ENCODE assay signal across 8 cellular contexts in genomic region chr2:173077506-173078177, GRCh38. TPM values are rescaled to one million over a fixed set of nuclear protein-coding genes. Genes with fewer than 3 reads are reported as not detected.
DNase-seq lines count a peak whose midpoint lies in the region; ATAC-seq, FAIRE-seq and TF ChIP-seq lines count a peak whose summit lies in the region.

No MANE protein-coding gene starts in this region.

- FAIRE-seq in HepG2 (lab: Jason Lieb, UNC), result no peak

- no peak overlapping the region for H3K27ac Mint-ChIP-seq in activated naive CD8-positive, alpha-beta T cell treated with anti-CD3 and anti-CD28 coated beads, Interleukin-2, amount 50 U/mL, for 24 hours

- CTCF ChIA-PET in HepG2 (lab: Yijun Ruan, JAX; ENCODE audit: low intra/inter-chr PET ratio, low total read pairs), result no interaction called here

- POLR2A ChIA-PET in HepG2 (lab: Yijun Ruan, JAX), result interaction anchor here (1.0 to 1.2 kb wide), 2 partner anchors 28 kb away, joined by 3 to 4 read pairs; no protein-coding TSS in a partner anchor

- peak overlapping the region; percentile 98 for H3K4me2 ChIP-seq in HepG2 (ENCODE audit: low read depth, low read length)

- no peaks in the 10 kb centered on the region for H4K20me1 ChIP-seq in HepG2 (ENCODE audit: insufficient read depth, low read length)

- peak; percentile 22 to 51 for DNase-seq in cardiac muscle cell (ENCODE audit: low read depth in 1 of 2, low spot score in 1 of 2)
- no peak for DNase-seq in Right ventricle myocardium inferior (ENCODE audit: missing footprints)
- DNase-seq in activated naive CD8-positive, alpha-beta T cell treated with anti-CD3 and anti-CD28 coated beads, Interleukin-2, amount 50 U/mL, for 24 hours, result no peak
- no peak for DNase-seq in HepG2 (ENCODE audit: low spot score)
- no peak for DNase-seq in vagina (ENCODE audit: extremely low spot score in 2 of 2)

- no peaks in the 10 kb centered on the region for H3K9me3 Mint-ChIP-seq in activated naive CD8-positive, alpha-beta T cell treated with anti-CD3 and anti-CD28 coated beads, Interleukin-2, amount 50 U/mL, for 24 hours

- H3K4me3 ChIP-seq in cardiac muscle cell (peak overlapping the region; percentile 97), HepG2 (replicated peaks in 1 of 3; ENCODE audit: insufficient read depth in 1 of 3, low read depth in 2 of 3, low read length in 3 of 3) (peak overlapping the region in 2 of 3 experiments; percentile 80 to 91; a peak in 3 of 6 replicates), vagina (peak overlapping the region; percentile 77 to 83)

- H3K27me3 ChIP-seq in cardiac muscle cell (no peaks in the 10 kb centered on the region), HepG2 (ENCODE audit: control insufficient read depth in 1 of 2, insufficient read depth in 2 of 2, low read length in 2 of 2) (peaks cover 0 to 14% of the 10 kb centered on the region in 2 experiments; a peak in 3 of 5 replicates), vagina (no peaks in the 10 kb centered on the region)

- H3K9ac ChIP-seq in HepG2 (ENCODE audit: insufficient read depth, low read depth, low read length), result peak overlapping the region; percentile 76; the same call in 1 of the 2 replicates

- H3K79me2 ChIP-seq in HepG2 (ENCODE audit: insufficient read depth, low read length), result peaks cover 7% of the 10 kb centered on the region

- no peaks in the 10 kb centered on the region for H3K36me3 ChIP-seq in cardiac muscle cell
- no peaks in the 10 kb centered on the region for H3K36me3 ChIP-seq in HepG2 (replicated peaks in 1 of 2; ENCODE audit: control insufficient read depth in 1 of 2, insufficient read depth in 2 of 2, low read length in 2 of 2)
- H3K36me3 ChIP-seq in vagina, result no peaks in the 10 kb centered on the region

- no peaks in the 10 kb centered on the region for H3K9me3 ChIP-seq in cardiac muscle cell (ENCODE audit: low read depth)
- no peaks in the 10 kb centered on the region for H3K9me3 ChIP-seq in HepG2 (ENCODE audit: low read length)
- H3K9me3 ChIP-seq in vagina, result no peaks in the 10 kb centered on the region

- ATAC-seq in Right ventricle myocardium inferior (no peak), HepG2 (no peak), HG03520 (IDR thresholded peaks at IDR 0.05; ENCODE audit: unreplicated experiment) (no peak), HG03025 (IDR thresholded peaks at IDR 0.05; ENCODE audit: low FRiP score, unreplicated experiment) (no peak), GM18868 (IDR thresholded peaks at IDR 0.05; ENCODE audit: unreplicated experiment) (no peak)
- ATAC-seq in activated naive CD8-positive, alpha-beta T cell treated with anti-CD3 and anti-CD28 coated beads, Interleukin-2, amount 50 U/mL, for 24 hours, result no peak

- TF ChIP-seq EP300 in HepG2 (IDR thresholded peaks at IDR 0.05; ENCODE audit: low read depth in 2 of 2, low read length in 2 of 2) (no peak), HepG2 (CRISPR knock-in tag; IDR thresholded peaks at IDR 0.05; ENCODE audit: borderline replicate concordance) (no peak)

- peak overlapping the region; percentile 98 for H2AFZ ChIP-seq in HepG2 (ENCODE audit: low read length)

- intact Hi-C loops in Right ventricle myocardium inferior (cut with DNase I), result loop anchor here (2.0 kb wide), 1 partner anchor 41 kb away; no protein-coding TSS in a partner anchor
- intact Hi-C loops in HepG2 (cut with micrococcal nuclease; ENCODE audit: unreplicated experiment), result loop anchor here (2.0 to 10.0 kb wide), 3 partner anchors 51 to 277 kb away; partner anchors contain the start of gene CDCA7
- intact Hi-C loops in vagina (cut with DNase I), result no loop called here

- no TSS peak for BruUV-seq in HepG2 (replicated peaks; lab: Mats Ljungman, UMichigan)

- no peak for TF ChIP-seq CTCF in cardiac muscle cell (IDR thresholded peaks at IDR 0.05; ENCODE audit: low read depth, low read length)
- no peak for TF ChIP-seq CTCF in HepG2 (CRISPR knock-in tag; IDR thresholded peaks at IDR 0.05)
- no peak for TF ChIP-seq CTCF in vagina (IDR thresholded peaks at IDR 0.05)

- peaks cover 1% of the 10 kb centered on the region for H3K36me3 Mint-ChIP-seq in activated naive CD8-positive, alpha-beta T cell treated with anti-CD3 and anti-CD28 coated beads, Interleukin-2, amount 50 U/mL, for 24 hours (ENCODE audit: low read depth)

- 48% methylated on average over 5 of the region's 5 CpGs for WGBS in HepG2 (ENCODE audit: low lambda C conversion rate)

- H3K4me1 Mint-ChIP-seq in activated naive CD8-positive, alpha-beta T cell treated with anti-CD3 and anti-CD28 coated beads, Interleukin-2, amount 50 U/mL, for 24 hours, result peaks cover 22% of the 10 kb centered on the region

- TF ChIP-seq RAD21 in HepG2 (CRISPR knock-in tag; IDR thresholded peaks at IDR 0.05), result no peak

- H3K27ac ChIP-seq in cardiac muscle cell (peak overlapping the region; percentile 100), HepG2 (ENCODE audit: extremely low read length, insufficient read depth, low read length) (peak overlapping the region; percentile 45), vagina (peak overlapping the region; percentile 99)

- TF ChIP-seq POLR2A in HepG2 (IDR thresholded peaks at IDR 0.05; ENCODE audit: insufficient read depth in 1 of 2, low read depth in 2 of 2, low read length in 2 of 2) (no peak), vagina (IDR thresholded peaks at IDR 0.05) (no peak)

- H3K4me1 ChIP-seq in cardiac muscle cell (ENCODE audit: low read depth), result peaks cover 40% of the 10 kb centered on the region
- H3K4me1 ChIP-seq in HepG2 (ENCODE audit: insufficient read depth, low read length), result peaks cover 23% of the 10 kb centered on the region
- H3K4me1 ChIP-seq in vagina, result peaks cover 34% of the 10 kb centered on the region

- in situ Hi-C loops in HepG2 (cut with HindIII; ENCODE audit: extremely low pct_ligation_motif_present, low pct_unique_long_range_greater_than_20kb), result no loop called here

- peak overlapping the region; percentile 83 for H3K4me3 Mint-ChIP-seq in activated naive CD8-positive, alpha-beta T cell treated with anti-CD3 and anti-CD28 coated beads, Interleukin-2, amount 50 U/mL, for 24 hours

- peaks cover 36% of the 10 kb centered on the region for H3K27me3 Mint-ChIP-seq in activated naive CD8-positive, alpha-beta T cell treated with anti-CD3 and anti-CD28 coated beads, Interleukin-2, amount 50 U/mL, for 24 hours

TF ChIP-seq in HepG2, 621 proteins besides CTCF, POLR2A, EP300 and RAD21 (continues in another document):
- TF ChIP-seq ZNF746 (CRISPR knock-in tag; IDR thresholded peaks at IDR 0.05) (no peak), ZSCAN20 (CRISPR knock-in tag; IDR thresholded peaks at IDR 0.05; ENCODE audit: borderline replicate concordance) (no peak), GATAD2A (CRISPR knock-in tag; IDR thresholded peaks at IDR 0.05) (0 out of 2 replicates have a peak, but pooled peaks have one; percentile 11), ZNF512B (CRISPR knock-in tag; IDR thresholded peaks at IDR 0.05; ENCODE audit: borderline replicate concordance) (no peak), ZNF672 (CRISPR knock-in tag; IDR thresholded peaks at IDR 0.05) (no peak), ZZZ3 (CRISPR knock-in tag; IDR thresholded peaks at IDR 0.05; ENCODE audit: borderline replicate concordance) (no peak), NFKBIZ (CRISPR knock-in tag; IDR thresholded peaks at IDR 0.05) (no peak), ZC3H4 (CRISPR knock-in tag; IDR thresholded peaks at IDR 0.05; ENCODE audit: borderline replicate concordance) (no peak), BRD4 (CRISPR knock-in tag; IDR thresholded peaks at IDR 0.05) (no peak)

RNA-seq across cellular contexts. Expression of gene MAP3K20, which starts 2.0 kb away (rescaled TPM):
- total RNA-seq in cardiac muscle cell, result 86.8 and 151 TPM in 2 replicates
- polyA plus RNA-seq in cardiac muscle cell, result 169 and 291 TPM in 2 replicates
- 435 TPM for total RNA-seq in Right ventricle myocardium inferior
- total RNA-seq in HepG2 (2016; rRNA removed; fragmentation: Illumina TruSeq; extraction: Trizol), result 13.5 and 19.8 TPM in 2 replicates
- 0.91 and 0.97 TPM in 2 replicates for total RNA-seq in HepG2 (2016; cell fraction: cytosol; rRNA removed; fragmentation: Illumina TruSeq; extraction: Trizol; ENCODE audit: low read depth)
- total RNA-seq in HepG2 (2016; cell fraction: insoluble cytoplasmic fraction; rRNA removed; fragmentation: Illumina TruSeq; extraction: Trizol), result 12.6 and 19.5 TPM in 2 replicates
- total RNA-seq in HepG2 (2016; cell fraction: membrane; rRNA removed; fragmentation: Illumina TruSeq; extraction: Trizol), result 5.3 and 5.9 TPM in 2 replicates
- total RNA-seq in HepG2 (2016; cell fraction: nucleus; rRNA removed; fragmentation: Illumina TruSeq; extraction: Trizol), result 9.5 and 10.6 TPM in 2 replicates
- 3.8 and 5.2 TPM in 2 replicates for polyA plus RNA-seq in HepG2 (2011; rRNA removed)
- 3.0 and 4.0 TPM in 2 replicates for polyA plus RNA-seq in HepG2 (2011; cell fraction: cytosol; rRNA removed)
- polyA plus RNA-seq in HepG2 (2011; cell fraction: nucleus; rRNA removed), result 2.1 TPM in 2 replicates
- polyA plus RNA-seq in HepG2 (2012), result 4.8 and 7.8 TPM in 2 replicates
- polyA plus RNA-seq in HepG2 (2016; cell fraction: cytosol; fragmentation: Illumina TruSeq; extraction: Trizol; ENCODE audit: low read depth), result 0.62 and 0.82 TPM in 2 replicates
- 13.4 and 14.4 TPM in 2 replicates for polyA plus RNA-seq in HepG2 (2016; cell fraction: insoluble cytoplasmic fraction; fragmentation: Illumina TruSeq; extraction: Trizol; ENCODE audit: low read depth)
- polyA plus RNA-seq in HepG2 (2016; cell fraction: membrane; fragmentation: Illumina TruSeq; extraction: Trizol; ENCODE audit: low read depth), result 2.1 and 2.3 TPM in 2 replicates
- polyA plus RNA-seq in HepG2 (2016; cell fraction: nucleus; fragmentation: Illumina TruSeq; extraction: Trizol; ENCODE audit: insufficient read depth, low read depth), result 6.9 and 7.5 TPM in 2 replicates
- 6.7 and 16.9 TPM in 2 replicates for polyA minus RNA-seq in HepG2 (2011; rRNA and poly(A)+ RNA removed; ENCODE audit: low replicate concordance)
- 7.5 and 13.8 TPM in 2 replicates for polyA minus RNA-seq in HepG2 (2011; cell fraction: cytosol; rRNA and poly(A)+ RNA removed)
- polyA minus RNA-seq in HepG2 (2011; cell fraction: nucleus; rRNA and poly(A)+ RNA removed), result 12.4 and 13.6 TPM in 2 replicates
- total RNA-seq in vagina, result 59.4 TPM

Comparison
In these comparisons a context has a peak if more than half of its experiments do, and no peak if none do; other contexts are left out.
1. DNase-seq: peak in cardiac muscle cell (2 of 2); none in Right ventricle myocardium inferior (single experiment), activated naive CD8-positive, alpha-beta T cell treated with anti-CD3 and anti-CD28 coated beads, Interleukin-2, amount 50 U/mL, for 24 hours (single experiment), HepG2 (single experiment) and vagina (0 of 2).
2. H3K27ac ChIP-seq: peak in every context shown above with its lines; median percentile 100 in cardiac muscle cell; 99 in vagina; 45 in HepG2.
3. Peak in every context shown above with its lines, with median percentiles within 50 percentile points of each other: H3K4me3 ChIP-seq.